ENCODE assay signal across 10 cellular contexts in the genomic region with DNA sequence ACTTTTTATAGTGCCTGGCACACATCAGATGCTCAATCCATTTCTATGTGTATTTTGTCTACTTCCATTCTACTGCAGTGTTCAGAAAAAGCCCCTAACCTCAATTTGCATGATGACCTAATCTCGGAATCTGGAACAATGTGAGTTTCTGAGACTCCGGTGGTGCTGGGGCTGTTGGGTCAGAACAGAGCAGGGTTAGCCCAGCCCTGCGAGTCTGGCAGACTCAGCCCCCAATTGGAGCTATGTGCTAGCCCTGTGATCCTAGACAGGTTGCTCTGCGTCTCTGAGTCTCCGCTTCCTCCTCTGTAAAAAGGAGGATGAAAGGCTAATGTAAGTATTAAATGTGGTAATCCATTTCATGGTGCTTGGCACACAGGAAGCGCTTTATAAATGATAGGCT.
DNase-seq lines count a peak whose midpoint lies in the region; ATAC-seq and TF ChIP-seq lines count a peak whose summit lies in the region.
"Had no signal": no experiment of that assay in that cellular context is flagged by ENCODE, and none has a peak within 500 bp of the region (broad histone marks: within the 10 kb centered on the region; RNA-seq: fewer than 3 reads in every experiment).

No MANE protein-coding gene starts in this region.

- ATAC-seq in HG03135 (IDR thresholded peaks at IDR 0.05; ENCODE audit: unreplicated experiment) = peak; percentile 54
- no peak for ATAC-seq in omental fat pad (ENCODE audit: low FRiP score)
- ATAC-seq in left lobe of liver = no peak
- ATAC-seq: foreskin keratinocyte had no signal

- no peak for TF ChIP-seq CTCF in omental fat pad (IDR thresholded peaks at IDR 0.05)

- DNase-seq in stimulated activated CD8-positive, alpha-beta memory T cell treated with anti-CD3 and anti-CD28 coated beads, Interleukin-12 subunit alpha, Interleukin-12 subunit beta, amount 100 ng/mL, for 1 hour (ENCODE audit: low read depth) = peak; percentile 19
- no peak for DNase-seq in stimulated activated CD8-positive, alpha-beta memory T cell treated with anti-CD3 and anti-CD28 coated beads, Interleukin-4, amount 100 ng/mL, for 48 hours
- DNase-seq in activated effector memory CD4-positive, alpha-beta T cell treated with Interleukin-2 at 50 U/mL for 16 hours = peak; percentile 37
- no peak for DNase-seq in omental fat pad (ENCODE audit: low spot score)
- DNase-seq in left lobe of liver (ENCODE audit: low spot score) = no peak
- DNase-seq in AG08395 (ENCODE audit: low spot score) = no peak
- DNase-seq in middle frontal gyrus (ENCODE audit: extremely low spot score, low spot score) = no peak
- DNase-seq: foreskin keratinocyte, MV-4-11 had no signal

Comparison
In these comparisons a context has a peak if more than half of its experiments do, and no peak if none do; other contexts are left out.
1. DNase-seq: peak in stimulated activated CD8-positive, alpha-beta memory T cell treated with anti-CD3 and anti-CD28 coated beads, Interleukin-12 subunit alpha, Interleukin-12 subunit beta, amount 100 ng/mL, for 1 hour (single experiment) and activated effector memory CD4-positive, alpha-beta T cell treated with Interleukin-2 at 50 U/mL for 16 hours (single experiment); none in stimulated activated CD8-positive, alpha-beta memory T cell treated with anti-CD3 and anti-CD28 coated beads, Interleukin-4, amount 100 ng/mL, for 48 hours (single experiment), omental fat pad (single experiment), left lobe of liver (single experiment), AG08395 (single experiment) and middle frontal gyrus (single experiment).